Comparison of ENCODE assay signal across 1 cellular context in the genomic region with DNA sequence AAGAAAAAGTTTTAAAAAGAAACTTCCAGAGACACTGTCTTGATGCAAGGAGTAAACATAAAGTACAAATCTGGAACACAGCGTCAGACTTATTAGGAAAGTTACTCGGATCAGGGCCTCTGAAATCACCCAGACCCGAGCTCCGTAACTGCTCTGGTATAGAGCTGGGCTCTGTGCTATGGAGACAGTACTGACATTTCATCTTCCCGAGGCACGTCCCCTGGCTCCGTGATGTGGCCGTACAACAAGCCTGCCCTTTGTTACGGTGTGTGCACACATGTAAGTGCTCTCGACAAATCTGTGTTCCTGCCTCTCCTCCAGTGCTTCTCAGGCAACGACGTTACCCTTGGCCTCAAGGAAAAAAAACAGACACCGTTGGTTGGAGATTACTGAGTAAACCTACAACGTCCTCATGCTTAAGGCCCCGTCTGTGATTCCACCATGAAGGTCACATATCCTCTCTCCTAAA.
TF ChIP-seq lines count a peak whose summit lies in the region.

No MANE protein-coding gene starts in this region.

TF ChIP-seq in GM23338, 12 proteins besides CTCF, POLR2A, EP300 and RAD21 (continued from another document):
- TF ChIP-seq ZNF462 (CRISPR knock-in tag; IDR thresholded peaks at IDR 0.05) (no peak), CREB1 (CRISPR knock-in tag; IDR thresholded peaks at IDR 0.05; ENCODE audit: low read depth) (no peak), ZNF114 (CRISPR knock-in tag; IDR thresholded peaks at IDR 0.05) (no peak), NANOG (IDR thresholded peaks at IDR 0.05; ENCODE audit: borderline replicate concordance) (no peak), EZH2phosphoT487 (IDR thresholded peaks at IDR 0.05; ENCODE audit: unreplicated experiment) (no peak)
- TF ChIP-seq, protein P1, sequence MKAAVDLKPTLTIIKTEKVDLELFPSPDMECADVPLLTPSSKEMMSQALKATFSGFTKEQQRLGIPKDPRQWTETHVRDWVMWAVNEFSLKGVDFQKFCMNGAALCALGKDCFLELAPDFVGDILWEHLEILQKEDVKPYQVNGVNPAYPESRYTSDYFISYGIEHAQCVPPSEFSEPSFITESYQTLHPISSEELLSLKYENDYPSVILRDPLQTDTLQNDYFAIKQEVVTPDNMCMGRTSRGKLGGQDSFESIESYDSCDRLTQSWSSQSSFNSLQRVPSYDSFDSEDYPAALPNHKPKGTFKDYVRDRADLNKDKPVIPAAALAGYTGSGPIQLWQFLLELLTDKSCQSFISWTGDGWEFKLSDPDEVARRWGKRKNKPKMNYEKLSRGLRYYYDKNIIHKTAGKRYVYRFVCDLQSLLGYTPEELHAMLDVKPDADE (IDR thresholded peaks at IDR 0.05) = no peak
